Comparison of ENCODE assay signal across 1 cellular context in the genomic region with DNA sequence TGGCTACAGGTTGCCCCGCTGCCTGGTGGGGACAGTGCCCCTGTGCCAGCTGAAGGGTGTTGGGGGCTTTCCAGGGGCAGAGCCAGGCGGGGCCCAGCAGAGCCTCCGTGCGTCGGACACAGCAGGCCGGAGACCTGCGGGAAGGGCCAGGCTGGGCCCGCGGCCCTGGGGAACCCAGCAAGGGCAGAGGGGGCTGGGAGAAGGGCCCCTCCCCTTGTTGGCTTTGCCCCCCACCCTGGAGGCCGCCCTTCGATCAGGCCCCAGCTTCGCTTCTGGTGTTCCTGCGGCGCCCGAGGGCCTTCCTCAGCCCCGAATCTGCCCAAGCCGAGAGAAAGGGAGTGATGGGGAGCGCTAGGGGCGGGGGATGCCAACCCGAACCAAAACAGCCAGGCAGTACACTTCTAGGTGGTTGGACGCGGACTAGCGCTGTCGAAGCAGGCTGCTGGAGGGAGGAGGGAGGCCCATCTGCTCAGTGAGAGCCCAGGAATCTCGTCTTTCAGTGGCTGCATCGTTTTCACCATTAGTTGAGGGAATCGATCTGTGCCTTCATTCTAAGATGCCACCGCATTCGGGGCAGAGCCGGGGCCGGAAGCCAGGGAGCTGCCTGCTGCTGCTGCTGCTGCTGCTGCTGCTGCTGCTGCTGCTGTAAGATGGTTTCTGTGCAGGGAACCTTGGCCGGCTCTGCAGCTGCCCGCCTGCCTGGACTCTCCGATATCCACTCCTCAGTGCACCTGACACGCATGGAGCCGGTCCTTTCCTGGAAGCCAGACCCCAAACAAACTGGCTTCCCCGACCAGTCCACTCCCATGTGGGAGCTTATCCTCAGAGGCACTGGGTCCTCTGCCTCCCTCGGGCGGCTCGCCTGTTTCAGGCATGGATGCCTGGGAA.
TF ChIP-seq lines count a peak whose summit lies in the region.

No MANE protein-coding gene starts in this region.

TF ChIP-seq in H1, 55 proteins besides CTCF, POLR2A, EP300 and RAD21 (continued from another document):
- TF ChIP-seq JUN (IDR thresholded peaks at IDR 0.05; ENCODE audit: low read depth, low read length) (no peak), RNF2 (IDR thresholded peaks at IDR 0.05; ENCODE audit: borderline replicate concordance, low read depth, low read length, missing control alignments, poor library complexity, severe bottlenecking) (peak; percentile 17), CEBPB (IDR thresholded peaks at IDR 0.05; ENCODE audit: low read depth, low read length) (no peak), CBX5 (IDR thresholded peaks at IDR 0.05; ENCODE audit: low read depth, low read length) (no peak), GABPA (IDR thresholded peaks at IDR 0.05; ENCODE audit: borderline replicate concordance, insufficient read depth, low read length) (no peak), EZH2 (IDR thresholded peaks at IDR 0.05; ENCODE audit: low read depth, low read length, severe bottlenecking) (peak; percentile 32)
